In genomic region chr10:24448351-24449009, GRCh38 we compare ENCODE assay signal across 18 cellular contexts.
A peak's percentile ranks its signal among the peaks of the same experiment; 100 is the strongest.
DNase-seq lines count a peak whose midpoint lies in the region; ATAC-seq and TF ChIP-seq lines count a peak whose summit lies in the region.
"Had no signal": no experiment of that assay in that cellular context is flagged by ENCODE, and none has a peak within 500 bp of the region (broad histone marks: within the 10 kb centered on the region; RNA-seq: fewer than 3 reads in every experiment).

No MANE protein-coding gene starts in this region.

- WGBS in trophoblast cell (ENCODE audit: extremely low coverage, insufficient coverage, insufficient read length), result no CpG with 5 or more reads among the region's 3 CpGs

- TF ChIP-seq CTCF in Caco-2 (IDR thresholded peaks at IDR 0.05; ENCODE audit: insufficient read depth in 1 of 2, low read depth in 1 of 2, low read length in 1 of 2, severe bottlenecking in 1 of 2, unreplicated experiment in 1 of 2), result no peak
- no peak for TF ChIP-seq CTCF in PC-3 (conservative IDR thresholded peaks at IDR 0.05; ENCODE audit: low read depth, low read length)
- TF ChIP-seq CTCF in epithelial cell of esophagus (IDR thresholded peaks at IDR 0.05; ENCODE audit: insufficient read depth, low read depth, low read length, missing control alignments), result no peak

- H3K27me3 Mint-ChIP-seq in Caco-2 (ENCODE audit: insufficient read depth, unreplicated experiment), result no peaks in the 10 kb centered on the region

- H3K14ac ChIP-seq in trophoblast cell (ENCODE audit: low read length), result no peak overlapping the region

- H3K79me1 ChIP-seq in trophoblast cell (ENCODE audit: low read length), result peaks cover 4% of the 10 kb centered on the region

- H3K4me2 ChIP-seq in PC-3 (ENCODE audit: low read length) (no peak overlapping the region), trophoblast cell (ENCODE audit: low read length) (no peak overlapping the region)

- no peak overlapping the region for H2BK5ac ChIP-seq in trophoblast cell (ENCODE audit: low read depth, low read length, poor library complexity)

- no peak overlapping the region for H3K9ac ChIP-seq in PC-3 (ENCODE audit: low read length)
- no peak overlapping the region for H3K9ac ChIP-seq in trophoblast cell (ENCODE audit: low read length)

- CTCF ChIA-PET in Caco-2 (lab: Charles Lee) (no interaction called here), PC-3 (lab: Charles Lee) (no interaction called here)

- no peak overlapping the region for H3K4me3 Mint-ChIP-seq in Caco-2 (ENCODE audit: unreplicated experiment)
- H3K4me3 Mint-ChIP-seq: B cell had no signal

- peak overlapping the region; percentile 50 for H3K27ac Mint-ChIP-seq in Caco-2 (ENCODE audit: unreplicated experiment)
- H3K27ac Mint-ChIP-seq: B cell had no signal

- peak overlapping the region; percentile 69 for H3K4ac ChIP-seq in trophoblast cell (ENCODE audit: low read depth, low read length)

- peaks cover 15% of the 10 kb centered on the region for H3K4me1 ChIP-seq in Caco-2
- peaks cover 26% of the 10 kb centered on the region for H3K4me1 ChIP-seq in PC-3 (ENCODE audit: insufficient read depth, low read length)
- peaks cover 7 to 8% of the 10 kb centered on the region in 2 experiments for H3K4me1 ChIP-seq in trophoblast cell (ENCODE audit: control insufficient read depth in 1 of 2, insufficient read depth in 2 of 2, low read length in 2 of 2)

- H2AFZ ChIP-seq in PC-3 (ENCODE audit: low read length) (no peak overlapping the region), trophoblast cell (ENCODE audit: insufficient read depth, low read length, poor library complexity) (no peak overlapping the region)

- no peak overlapping the region for H3K4me3 ChIP-seq in Caco-2 (ENCODE audit: low read depth, low read length)
- no peak overlapping the region for H3K4me3 ChIP-seq in PC-3 (ENCODE audit: low read length)
- no peak overlapping the region for H3K4me3 ChIP-seq in epithelial cell of esophagus (ENCODE audit: low read length)
- no peak overlapping the region for H3K4me3 ChIP-seq in trophoblast cell (ENCODE audit: low read depth, low read length)
- H3K4me3 ChIP-seq: lower lobe of right lung had no signal

- no TSS peak for BruUV-seq in Caco-2 (replicated peaks; lab: Mats Ljungman, UMichigan)
- BruUV-seq in PC-3 (replicated peaks; lab: Mats Ljungman, UMichigan), result no TSS peak

- no peak for DNase-seq in Caco-2
- DNase-seq in PC-3, result no peak
- peak; percentile 52 for DNase-seq in epithelial cell of esophagus (ENCODE audit: low read depth)
- DNase-seq in trophoblast cell, result no peak
- no peak for DNase-seq in DMS 273 (lab: John Stamatoyannopoulos, UW; ENCODE audit: unreplicated experiment)
- no peak for DNase-seq in activated naive CD4-positive, alpha-beta T cell treated with Interleukin-2 at 50 U/mL for 16 hours
- no peak for DNase-seq in activated effector memory CD4-positive, alpha-beta T cell treated with Interleukin-2 at 50 U/mL for 16 hours
- DNase-seq: amniotic stem cell; DND-41; effector CD8-positive, alpha-beta T cell; hippocampal formation; KBM-7; lower lobe of right lung; NCI-H748 treated with DMSO at 0.1 percent for 48 hours; occipital lobe; stimulated activated CD4-positive, alpha-beta T cell treated with anti-CD3 and anti-CD28 coated beads, Interleukin-2, amount 100 ng/mL, for 48 hours had no signal

- H3K79me2 ChIP-seq in PC-3 (ENCODE audit: low read length) (no peaks in the 10 kb centered on the region), trophoblast cell (ENCODE audit: control insufficient read depth, insufficient read depth, low read length, poor library complexity) (peaks cover 3% of the 10 kb centered on the region)

- H3K4me1 Mint-ChIP-seq in Caco-2 (ENCODE audit: low read depth, unreplicated experiment), result peaks cover 46% of the 10 kb centered on the region
- H3K4me1 Mint-ChIP-seq: B cell had no signal

- H4K8ac ChIP-seq in trophoblast cell (ENCODE audit: low read depth, low read length), result no peak overlapping the region

- peak overlapping the region; percentile 84 for H2BK12ac ChIP-seq in trophoblast cell (ENCODE audit: low read length)

- no peaks in the 10 kb centered on the region for H3F3A ChIP-seq in PC-3 (ENCODE audit: low read length, unreplicated experiment)

- no peak for ATAC-seq in PC-3
- ATAC-seq in GM18867 (IDR thresholded peaks at IDR 0.05; ENCODE audit: unreplicated experiment), result no peak
- ATAC-seq: lower lobe of right lung had no signal

- H4K12ac ChIP-seq in trophoblast cell (ENCODE audit: low read depth, low read length), result peak overlapping the region; percentile 70

- no peaks in the 10 kb centered on the region for H3K27me3 ChIP-seq in Caco-2 (replicated peaks; ENCODE audit: control insufficient read depth, insufficient read depth, low read length)
- no peaks in the 10 kb centered on the region for H3K27me3 ChIP-seq in PC-3 (ENCODE audit: low read length)
- no peaks in the 10 kb centered on the region for H3K27me3 ChIP-seq in trophoblast cell (ENCODE audit: insufficient read depth, low read length)

- H4K20me1 ChIP-seq in PC-3 (ENCODE audit: low read length), result no peaks in the 10 kb centered on the region

- H3K36me3 ChIP-seq in Caco-2 (ENCODE audit: control insufficient read depth, insufficient read depth, low read length), result no peaks in the 10 kb centered on the region
- no peaks in the 10 kb centered on the region for H3K36me3 ChIP-seq in PC-3 (ENCODE audit: low read depth, low read length)
- peaks cover 7 to 18% of the 10 kb centered on the region in 2 experiments for H3K36me3 ChIP-seq in trophoblast cell (ENCODE audit: control insufficient read depth in 1 of 2, insufficient read depth in 2 of 2, low read length in 2 of 2)
- H3K36me3 ChIP-seq: lower lobe of right lung had no signal

- peak overlapping the region; percentile 59 for H3K18ac ChIP-seq in trophoblast cell (ENCODE audit: low read length)

- H3K23ac ChIP-seq in trophoblast cell (ENCODE audit: low read length), result no peak overlapping the region

- peak overlapping the region; percentile 55 for H4K91ac ChIP-seq in trophoblast cell (ENCODE audit: low read depth, low read length)

- no peaks in the 10 kb centered on the region for H3K9me3 Mint-ChIP-seq in Caco-2 (ENCODE audit: unreplicated experiment)

- H3K9me3 ChIP-seq in Caco-2, result no peaks in the 10 kb centered on the region
- H3K9me3 ChIP-seq in PC-3 (ENCODE audit: low read length), result no peaks in the 10 kb centered on the region
- H3K9me3 ChIP-seq in trophoblast cell (ENCODE audit: insufficient read depth, low read depth, low read length), result no peaks in the 10 kb centered on the region
- H3K9me3 ChIP-seq: lower lobe of right lung had no signal

- H2AK5ac ChIP-seq in trophoblast cell (ENCODE audit: low read length), result peak overlapping the region; percentile 62

- no peaks in the 10 kb centered on the region for H3K9me2 ChIP-seq in PC-3 (replicated peaks; ENCODE audit: low read length)

- H2BK120ac ChIP-seq in trophoblast cell (ENCODE audit: insufficient read depth, low read length, poor library complexity), result no peak overlapping the region

- H3K36me3 Mint-ChIP-seq in Caco-2 (ENCODE audit: insufficient read depth, unreplicated experiment), result peaks cover 69% of the 10 kb centered on the region

- POLR2A ChIA-PET in Caco-2 (lab: Charles Lee), result no interaction called here
- POLR2A ChIA-PET in PC-3 (lab: Charles Lee; ENCODE audit: unreplicated experiment), result no interaction called here

- intact Hi-C loops in Caco-2 (cut with micrococcal nuclease; ENCODE audit: unreplicated experiment) (no loop called here), PC-3 (cut with micrococcal nuclease) (no loop called here)

- peak overlapping the region; percentile 31; the same call in 1 of the 2 replicates for H3K27ac ChIP-seq in PC-3 (ENCODE audit: low read length)
- no peak overlapping the region for H3K27ac ChIP-seq in trophoblast cell (ENCODE audit: low read depth, low read length)
- H3K27ac ChIP-seq: lower lobe of right lung had no signal
